28 cellular contexts compared by ENCODE assay signal in the genomic region with DNA sequence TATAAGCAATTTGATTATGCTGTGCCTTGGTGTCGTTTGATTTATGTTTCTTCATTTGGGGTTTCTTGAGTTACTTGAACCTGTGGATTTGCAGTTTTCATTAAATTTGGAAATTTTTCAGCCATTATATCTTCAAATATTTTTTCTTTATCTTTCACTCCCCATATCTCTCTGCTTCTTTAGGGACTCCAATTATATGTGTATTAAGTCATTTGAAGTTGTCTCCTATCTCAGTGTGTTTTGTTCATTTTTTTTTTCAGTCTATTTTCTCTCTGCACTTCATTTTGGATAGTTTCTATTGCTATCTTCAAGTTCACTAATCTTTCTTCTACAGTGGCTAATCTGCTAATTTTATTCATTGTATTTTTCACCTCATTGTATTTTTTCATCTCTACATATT.
"Had no signal": no experiment of that assay in that cellular context is flagged by ENCODE, and none has a peak within 500 bp of the region (broad histone marks: within the 10 kb centered on the region; RNA-seq: fewer than 3 reads in every experiment).

No MANE protein-coding gene starts in this region.

- H3K36me3 ChIP-seq: colonic mucosa, esophagus squamous epithelium, lower lobe of right lung, prostate gland, right atrium auricular region, tibial artery had no signal

- H3K27ac ChIP-seq: colonic mucosa, esophagus squamous epithelium, heart right ventricle, lower lobe of right lung, prostate gland, right atrium auricular region, testis, tibial artery had no signal

- ATAC-seq: heart right ventricle; left ventricle myocardium superior; lower lobe of right lung; sciatic nerve; stimulated activated naive CD8-positive, alpha-beta T cell treated with anti-CD3 and anti-CD28 coated beads, Interleukin-15, Interleukin-2, amounts not matched to agents 100 U/mL and 50 U/mL, for 24 hours had no signal

- H3K4me3 Mint-ChIP-seq: dendritic cell treated with granulocyte-macrophage colony-stimulating factor and Interleukin-4, amounts not matched to agents 40 ng/mL and 50 ng/mL, for 4 days; nephron progenitor cell; type B pancreatic cell had no signal

- H3K4me1 ChIP-seq: colonic mucosa, lower lobe of right lung, prostate gland, right atrium auricular region, tibial artery had no signal

- H3K9me3 ChIP-seq: colonic mucosa, prostate gland, testis had no signal

- DNase-seq: colonic mucosa; effector CD8-positive, alpha-beta T cell; erythroblast; esophagus squamous epithelium; foreskin melanocyte; glutamatergic neuron; heart right ventricle; hippocampal formation; islet precursor cell; kidney glomerular epithelial cell; left ventricle myocardium superior; lower lobe of right lung; nephron progenitor cell; nucleus accumbens; stimulated activated CD4-positive, alpha-beta T cell treated with anti-CD3 and anti-CD28 coated beads, Interleukin-12 subunit alpha, Interleukin-12 subunit beta, amount 100 ng/mL, for 4 hours; stimulated activated CD4-positive, alpha-beta T cell treated with anti-CD3 and anti-CD28 coated beads, Interleukin-1b, Interleukin-23, amount 100 ng/mL, for 48 hours; stimulated activated CD4-positive, alpha-beta T cell treated with anti-CD3 and anti-CD28 coated beads, Interleukin-4, amount 100 ng/mL, for 1 hour; stimulated activated CD8-positive, alpha-beta memory T cell treated with anti-CD3 and anti-CD28 coated beads, Interleukin-4, amount 100 ng/mL, for 48 hours; stimulated activated naive CD8-positive, alpha-beta T cell treated with anti-CD3 and anti-CD28 coated beads, Interleukin-15, Interleukin-2, amounts not matched to agents 100 U/mL and 50 U/mL, for 24 hours; substantia nigra; testis; tibial artery had no signal

- H3K27ac Mint-ChIP-seq: dendritic cell treated with granulocyte-macrophage colony-stimulating factor and Interleukin-4, amounts not matched to agents 40 ng/mL and 50 ng/mL, for 4 days; nephron progenitor cell; type B pancreatic cell had no signal

- H3K4me3 ChIP-seq: colonic mucosa, esophagus squamous epithelium, heart right ventricle, lower lobe of right lung, prostate gland, right atrium auricular region, smooth muscle cell, testis, tibial artery had no signal

- H3K27me3 ChIP-seq: colonic mucosa, esophagus squamous epithelium, heart right ventricle, right atrium auricular region, testis, tibial artery had no signal

- H3K4me1 Mint-ChIP-seq: nephron progenitor cell had no signal

- H3K27me3 Mint-ChIP-seq: dendritic cell treated with granulocyte-macrophage colony-stimulating factor and Interleukin-4, amounts not matched to agents 40 ng/mL and 50 ng/mL, for 4 days; type B pancreatic cell had no signal
